ENCODE assay signal across 23 cellular contexts in genomic region chr11:34524696-34525095, GRCh38. TPM values are rescaled to one million over a fixed set of nuclear protein-coding genes. Genes with fewer than 3 reads are reported as not detected.
A peak's percentile ranks its signal among the peaks of the same experiment; 100 is the strongest.
DNase-seq lines count a peak whose midpoint lies in the region; ATAC-seq and TF ChIP-seq lines count a peak whose summit lies in the region.
"Had no signal": no experiment of that assay in that cellular context is flagged by ENCODE, and none has a peak within 500 bp of the region (broad histone marks: within the 10 kb centered on the region; RNA-seq: fewer than 3 reads in every experiment).

No MANE protein-coding gene starts in this region.

- H2BK5ac ChIP-seq in mesenchymal stem cell (ENCODE audit: low read depth, low read length, poor library complexity, severe bottlenecking) (no peak overlapping the region), neuronal stem cell (ENCODE audit: low read length) (no peak overlapping the region)

- BruUV-seq in Panc1 (replicated peaks; lab: Mats Ljungman, UMichigan) = no TSS peak

- no peak overlapping the region for H3K18ac ChIP-seq in mesenchymal stem cell (ENCODE audit: low read depth in 1 of 2, low read length in 2 of 2)
- H3K18ac ChIP-seq in neuronal stem cell (ENCODE audit: low read length) = peak overlapping the region; percentile 39

- H3K4me2 ChIP-seq in mesenchymal stem cell (ENCODE audit: low read length, poor library complexity, severe bottlenecking) = no peak overlapping the region
- H3K4me2 ChIP-seq in neuronal stem cell (ENCODE audit: insufficient read depth, low read length, poor library complexity, severe bottlenecking) = no peak overlapping the region
- H3K4me2 ChIP-seq: A549; BLaER1 treated with 17β-estradiol and CSF1 and Interleukin-3, amounts not matched to agents 10 nM and 100 nM; GM23338 had no signal

- 0 out of 2 replicates have a peak, but pooled peaks have one; percentile 18 for ATAC-seq in Panc1
- ATAC-seq in HG03097 (IDR thresholded peaks at IDR 0.05; ENCODE audit: low FRiP score, unreplicated experiment) = no peak
- ATAC-seq in HG03175 (IDR thresholded peaks at IDR 0.05; ENCODE audit: unreplicated experiment) = no peak
- ATAC-seq: GM23338, HCT116 had no signal

- H3K79me1 ChIP-seq in mesenchymal stem cell (replicated peaks; ENCODE audit: low read length, poor library complexity, severe bottlenecking) (no peaks in the 10 kb centered on the region), neuronal stem cell (ENCODE audit: low read depth, low read length) (no peaks in the 10 kb centered on the region)

- no peak overlapping the region for H3K23ac ChIP-seq in mesenchymal stem cell (ENCODE audit: low read length in 2 of 2)
- no peak overlapping the region for H3K23ac ChIP-seq in neuronal stem cell (ENCODE audit: low read depth, low read length, poor library complexity)

- H3K27me3 ChIP-seq in Panc1 (ENCODE audit: control insufficient read depth, insufficient read depth, low read length) (no peaks in the 10 kb centered on the region), mesenchymal stem cell (ENCODE audit: control insufficient read depth in 1 of 2, insufficient read depth in 1 of 2, low read length in 2 of 2) (peaks cover 28 to 43% of the 10 kb centered on the region in 2 experiments), neuronal stem cell (ENCODE audit: control insufficient read depth in 3 of 3, insufficient read depth in 3 of 3, low read depth in 1 of 3, low read length in 3 of 3) (peaks cover 0 to 24% (median 0%) of the 10 kb centered on the region in 3 experiments)
- H3K27me3 ChIP-seq: BE2C; BLaER1 treated with 17β-estradiol and CSF1 and Interleukin-3, amounts not matched to agents 10 nM and 100 nM had no signal

- H3K14ac ChIP-seq in mesenchymal stem cell (ENCODE audit: low read length in 2 of 2) (no peak overlapping the region), neuronal stem cell (ENCODE audit: low read length) (no peak overlapping the region)

- intact Hi-C loops in Panc1 (cut with micrococcal nuclease; ENCODE audit: unreplicated experiment) = no loop called here

- POLR2A ChIA-PET in Panc1 (lab: Charles Lee) = interaction anchor here (0.6 kb wide), 1 partner anchor 58 kb away, joined by 4 read pairs; no protein-coding TSS in a partner anchor

- in situ Hi-C loops in Panc1 (cut with HindIII; ENCODE audit: low pct_unique_long_range_greater_than_20kb, low sequenced_read_pairs) = no loop called here

- H3K4ac ChIP-seq in mesenchymal stem cell (ENCODE audit: low read depth in 1 of 2, low read length in 2 of 2) = no peak overlapping the region
- H3K4ac ChIP-seq in neuronal stem cell (ENCODE audit: low read length) = no peak overlapping the region

- no peaks in the 10 kb centered on the region for H3K4me1 ChIP-seq in Panc1 (ENCODE audit: control insufficient read depth, insufficient read depth, low read length)
- H3K4me1 ChIP-seq in mesenchymal stem cell (ENCODE audit: control insufficient read depth, insufficient read depth, low read depth, low read length) = no peaks in the 10 kb centered on the region
- H3K4me1 ChIP-seq in neuronal stem cell (ENCODE audit: control insufficient read depth in 2 of 2, insufficient read depth in 1 of 2, low read depth in 1 of 2, low read length in 2 of 2) = no peaks in the 10 kb centered on the region
- H3K4me1 ChIP-seq: BE2C had no signal

- peak overlapping the region; percentile 4 for H2BK15ac ChIP-seq in mesenchymal stem cell (ENCODE audit: low read depth, poor library complexity, severe bottlenecking)
- H2BK15ac ChIP-seq in neuronal stem cell (ENCODE audit: low read length) = no peak overlapping the region

- H2AFZ ChIP-seq in mesenchymal stem cell (ENCODE audit: low read depth, low read length) = no peak overlapping the region
- H2AFZ ChIP-seq in neuronal stem cell (ENCODE audit: low read length) = no peak overlapping the region
- H2AFZ ChIP-seq: GM23338 had no signal

- no peak overlapping the region for H3K4me3 ChIP-seq in Panc1 (ENCODE audit: low read depth in 2 of 2, low read length in 2 of 2)
- H3K4me3 ChIP-seq in mesenchymal stem cell (ENCODE audit: insufficient read depth in 1 of 2, low read depth in 1 of 2, low read length in 2 of 2) = no peak overlapping the region
- H3K4me3 ChIP-seq in neuronal stem cell (ENCODE audit: low read length in 2 of 2) = no peak overlapping the region
- H3K4me3 ChIP-seq: A549; BLaER1 treated with 17β-estradiol and CSF1 and Interleukin-3, amounts not matched to agents 10 nM and 100 nM; GM23338 had no signal

- CTCF ChIA-PET in Panc1 (lab: Charles Lee) = interaction anchor here (1.2 kb wide), 1 partner anchor 12 kb away, joined by 3 read pairs; no protein-coding TSS in a partner anchor

- no peak for TF ChIP-seq CTCF in Panc1 (IDR thresholded peaks at IDR 0.05)

- no peak overlapping the region for H3K9ac ChIP-seq in mesenchymal stem cell (ENCODE audit: low read length)
- no peak overlapping the region for H3K9ac ChIP-seq in neuronal stem cell (ENCODE audit: low read depth, low read length, poor library complexity)
- H3K9ac ChIP-seq: BLaER1 treated with 17β-estradiol and CSF1 and Interleukin-3, amounts not matched to agents 10 nM and 100 nM had no signal

- no peak for DNase-seq in Panc1 (ENCODE audit: low read depth, low spot score)
- no peak for DNase-seq in mesenchymal stem cell
- no peak for DNase-seq in neuronal stem cell (ENCODE audit: low spot score)
- DNase-seq in activated CD4-positive, alpha-beta T cell treated with anti-CD3 and anti-CD28 coated beads for 1 hour = no peak
- DNase-seq: 8988T; ACHN; AML-193; BE2C; CD4-positive, alpha-beta T cell; CD8-positive, alpha-beta memory T cell; DMS 273 treated with DMSO at 0.1 percent for 48 hours; DMS79; EL; GDM1; H9 had no signal

- H2BK12ac ChIP-seq in mesenchymal stem cell (ENCODE audit: low read length in 2 of 2) (no peak overlapping the region), neuronal stem cell (ENCODE audit: low read length) (no peak overlapping the region)

- H3K27ac ChIP-seq in Panc1 (ENCODE audit: low read length) = no peak overlapping the region
- no peak overlapping the region for H3K27ac ChIP-seq in mesenchymal stem cell (ENCODE audit: low read length, poor library complexity, severe bottlenecking)
- H3K27ac ChIP-seq in neuronal stem cell (replicated peaks; ENCODE audit: low read length) = no peak overlapping the region
- H3K27ac ChIP-seq: A549; BLaER1 treated with 17β-estradiol and CSF1 and Interleukin-3, amounts not matched to agents 10 nM and 100 nM had no signal

- H3K9me3 ChIP-seq in Panc1 (ENCODE audit: control insufficient read depth, insufficient read depth, low read depth, low read length) (no peaks in the 10 kb centered on the region), mesenchymal stem cell (ENCODE audit: control insufficient read depth, low read length) (no peaks in the 10 kb centered on the region), neuronal stem cell (replicated peaks in 1 of 2; ENCODE audit: control insufficient read depth in 2 of 2, insufficient read depth in 1 of 2, low read depth in 1 of 2, low read length in 2 of 2) (no peaks in the 10 kb centered on the region)
- H3K9me3 ChIP-seq: A549; BE2C; BLaER1 treated with 17β-estradiol and CSF1 and Interleukin-3, amounts not matched to agents 10 nM and 100 nM had no signal

- 75% methylated on average over 12 of the region's 12 CpGs for WGBS in mesenchymal stem cell
- WGBS in neuronal stem cell (ENCODE audit: extremely low coverage in 2 of 2, insufficient read length in 2 of 2, insufficient replicate concordance in 1 of 2), 2 donors = no CpG with 5 or more reads among the region's 12 CpGs

- H2BK120ac ChIP-seq in mesenchymal stem cell (ENCODE audit: low read depth, low read length) (no peak overlapping the region), neuronal stem cell (ENCODE audit: low read depth, low read length) (no peak overlapping the region)

- H2AK5ac ChIP-seq in mesenchymal stem cell (ENCODE audit: low read length, severe bottlenecking) (no peak overlapping the region), neuronal stem cell (ENCODE audit: low read depth, low read length) (no peak overlapping the region)

- H3K36me3 ChIP-seq in Panc1 (ENCODE audit: control insufficient read depth, insufficient read depth, low read length) (no peaks in the 10 kb centered on the region), mesenchymal stem cell (ENCODE audit: control insufficient read depth in 1 of 2, insufficient read depth in 2 of 2, low read depth in 1 of 2, low read length in 2 of 2) (no peaks in the 10 kb centered on the region), neuronal stem cell (replicated peaks in 1 of 2; ENCODE audit: control insufficient read depth in 2 of 2, insufficient read depth in 2 of 2, low read length in 2 of 2) (no peaks in the 10 kb centered on the region)
- H3K36me3 ChIP-seq: BE2C; BLaER1 treated with 17β-estradiol and CSF1 and Interleukin-3, amounts not matched to agents 10 nM and 100 nM had no signal

- H4K91ac ChIP-seq in mesenchymal stem cell (ENCODE audit: low read length) = no peak overlapping the region
- no peak overlapping the region for H4K91ac ChIP-seq in neuronal stem cell (ENCODE audit: low read depth, low read length, poor library complexity)

- H4K8ac ChIP-seq in mesenchymal stem cell (ENCODE audit: low read length) (no peak overlapping the region), neuronal stem cell (ENCODE audit: low read depth, low read length) (no peak overlapping the region)

RNA-seq across cellular contexts. Expression of gene ELF5, which starts 11.1 kb away (rescaled TPM):
- not detected for total RNA-seq in Panc1 (2021; ENCODE audit: unreplicated experiment)
- not detected for polyA plus RNA-seq in Panc1 (2012; ENCODE audit: insufficient read length)
- not detected for polyA plus RNA-seq in mesenchymal stem cell (2013, experiment 1 of 2)
- not detected for polyA plus RNA-seq in mesenchymal stem cell (2013, experiment 2 of 2)
- 0.04 TPM for polyA plus RNA-seq in neuronal stem cell (2013, experiment 1 of 2)
- polyA plus RNA-seq in neuronal stem cell (2013, experiment 2 of 2) = not detected
- total RNA-seq: CD4-positive, alpha-beta T cell; CD8-positive, alpha-beta memory T cell; GM23338; H4; H9 had no signal
- polyA plus RNA-seq: CD14-positive monocyte; CD8-positive, alpha-beta memory T cell; GM23338 had no signal
